23 cellular contexts compared by ENCODE assay signal in the genomic region with DNA sequence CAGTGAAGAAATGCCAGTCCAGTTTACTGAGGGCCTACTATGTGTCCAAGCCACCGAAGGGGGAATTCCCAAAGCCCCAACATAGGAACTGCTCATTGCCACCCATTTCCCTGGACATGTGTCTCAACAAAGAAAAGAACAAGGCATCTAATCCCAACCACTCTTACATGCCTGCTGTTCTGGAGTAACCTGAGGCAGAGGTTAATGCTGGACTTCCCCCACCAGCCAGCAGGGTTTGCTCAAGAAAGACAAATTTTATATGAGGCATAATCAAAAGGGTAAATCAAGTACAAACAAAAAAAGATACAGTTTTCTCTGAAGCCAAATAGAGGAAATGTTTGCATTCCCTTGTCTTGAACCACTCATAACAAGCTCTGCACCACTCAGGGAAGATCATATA. TPM values are rescaled to one million over a fixed set of nuclear protein-coding genes. Genes with fewer than 3 reads are reported as not detected.
DNase-seq lines count a peak whose midpoint lies in the region; ATAC-seq and TF ChIP-seq lines count a peak whose summit lies in the region.
"Had no signal": no experiment of that assay in that cellular context is flagged by ENCODE, and none has a peak within 500 bp of the region (broad histone marks: within the 10 kb centered on the region; RNA-seq: fewer than 3 reads in every experiment).

No MANE protein-coding gene starts in this region.

- no peaks in the 10 kb centered on the region for H3K36me3 ChIP-seq in psoas muscle (ENCODE audit: insufficient read depth in 1 of 2, low read depth in 1 of 2)
- H3K36me3 ChIP-seq: spleen, thyroid gland had no signal

- intact Hi-C loops in psoas muscle (cut with DNase I): loop anchor here in 1 of 2 donors (5.0 kb wide), 1 partner anchor 43 kb away; no protein-coding TSS in a partner anchor

- no peak for TF ChIP-seq CTCF in psoas muscle (IDR thresholded peaks at IDR 0.05)

- ATAC-seq in psoas muscle (no peak), GM21737 (IDR thresholded peaks at IDR 0.05; ENCODE audit: unreplicated experiment) (no peak)
- ATAC-seq: activated CD8-positive, alpha-beta memory T cell treated with anti-CD3 and anti-CD28 coated beads, Interleukin-2, amount 10 ng/mL, durations not matched to agents 7 days and 5 days; K562 had no signal

- peak overlapping the region; percentile 90 for H3K27ac ChIP-seq in cingulate gyrus (ENCODE audit: low read depth, low read length)
- H3K27ac ChIP-seq in layer of hippocampus (ENCODE audit: low read depth, low read length): peak overlapping the region; percentile 81
- H3K27ac ChIP-seq in substantia nigra (ENCODE audit: low read depth, low read length, poor library complexity, severe bottlenecking): peak overlapping the region; percentile 94
- no peak overlapping the region for H3K27ac ChIP-seq in psoas muscle
- H3K27ac ChIP-seq: parathyroid adenoma, thyroid gland had no signal

- 70 to 80% (median 75%) methylated on average over 1 of the region's 1 CpG for WGBS in psoas muscle, 3 donors

- H3K27me3 ChIP-seq in layer of hippocampus (ENCODE audit: control insufficient read depth, insufficient read depth, low read length) (peaks cover 2% of the 10 kb centered on the region), psoas muscle (ENCODE audit: insufficient read depth in 3 of 3, low read length in 2 of 3) (peaks cover 0 to 48% (median 11%) of the 10 kb centered on the region in 3 donors)

- no peak overlapping the region for H3K4me3 ChIP-seq in psoas muscle
- H3K4me3 ChIP-seq: K562, thyroid gland had no signal

- H3K4me1 ChIP-seq in psoas muscle: no peaks in the 10 kb centered on the region

- H3K9me3 ChIP-seq in psoas muscle: no peaks in the 10 kb centered on the region
- H3K9me3 ChIP-seq: spleen, thyroid gland had no signal

- DNase-seq in NCI-H82 (lab: John Stamatoyannopoulos, UW): peak; percentile 14
- DNase-seq in NCI-H82 treated with DMSO at 0.1 percent for 48 hours (lab: John Stamatoyannopoulos, UW; ENCODE audit: unreplicated experiment): no peak
- DNase-seq in substantia nigra (lab: John Stamatoyannopoulos, UW): no peak
- no peak for DNase-seq in mucosa of gallbladder (ENCODE audit: low spot score)
- DNase-seq in psoas muscle: no peak
- DNase-seq: 8988T; activated CD4-positive, CD25-positive, alpha-beta regulatory T cell treated with anti-CD3 and anti-CD28 coated beads, Interleukin-2, amount 50 U/mL, for 72 hours; activated CD8-positive, alpha-beta memory T cell treated with anti-CD3 and anti-CD28 coated beads, Interleukin-2, amount 10 ng/mL, durations not matched to agents 7 days and 5 days; activated gamma-delta T cell; amniotic stem cell; foreskin melanocyte; GDM1; HCEC 1CT; MV-4-11; NCI-H2029 treated with DMSO at 0.1 percent for 48 hours; spleen; T-helper 9 cell; thyroid gland had no signal

RNA-seq across cellular contexts. Expression of a gene that starts 4.1 kb away (rescaled TPM):
- total RNA-seq in mucosa of gallbladder (25.8 TPM), psoas muscle (1 to 10 TPM; 1.6 to 4.4 (median 2.1) TPM)
- 1 to 10 TPM; 1.0 to 1.3 (median 1.2) TPM for polyA plus RNA-seq in psoas muscle
- total RNA-seq: activated CD8-positive, alpha-beta memory T cell treated with anti-CD3 and anti-CD28 coated beads, Interleukin-2, amount 10 ng/mL, durations not matched to agents 7 days and 5 days; K562 had no signal
